40 cellular contexts compared by ENCODE assay signal in genomic region chr1:156756355-156756754, GRCh38.
"Had no signal": no experiment of that assay in that cellular context is flagged by ENCODE, and none has a peak within 500 bp of the region (broad histone marks: within the 10 kb centered on the region; RNA-seq: fewer than 3 reads in every experiment).

No MANE protein-coding gene starts in this region.

- H3K27ac Mint-ChIP-seq: activated naive CD4-positive, alpha-beta T cell treated with anti-CD3 and anti-CD28 coated beads for 36 hours; activated naive CD4-positive, alpha-beta T cell treated with anti-CD3 and anti-CD28 coated beads, Interleukin-2, amount 10 ng/mL, durations not matched to agents 7 days and 5 days; activated naive CD4-positive, alpha-beta T cell treated with anti-CD3 and anti-CD28 coated beads, Interleukin-2, amount 50 U/mL, for 72 hours; activated naive CD8-positive, alpha-beta T cell; activated naive CD8-positive, alpha-beta T cell treated with anti-CD3 and anti-CD28 coated beads for 36 hours; activated naive CD8-positive, alpha-beta T cell treated with anti-CD3 and anti-CD28 coated beads, Interleukin-2, amount 10 ng/mL, durations not matched to agents 7 days and 5 days; activated naive CD8-positive, alpha-beta T cell treated with anti-CD3 and anti-CD28 coated beads, Interleukin-2, amount 50 U/mL, for 24 hours; activated T-cell treated with anti-CD3 and anti-CD28 coated beads, Interleukin-2, amount 50 U/mL, for 24 hours; activated T-cell treated with anti-CD3 and anti-CD28 coated beads, Interleukin-2, amount 50 U/mL, for 72 hours; activated T-helper 1 cell treated with anti-CD3 and anti-CD28 coated beads, Interleukin-12 subunit alpha, Interleukin-12 subunit beta, Interleukin-2, Interleukin-4 antibody, amounts not matched to agents 30 ng/mL and 10 ng/mL and 1 ng/mL, durations not matched to agents 14 hours and 24 hours and 36 hours; activated T-helper 17 cell treated with anti-CD3 and anti-CD28 coated beads, Interleukin-2, amount 50 U/mL, for 72 hours; activated T-helper 2 cell treated with anti-CD3 and anti-CD28 coated beads, Interferon-gamma antibody, Interleukin-2, Interleukin-4, amounts not matched to agents 10 μg/mL and 5 μg/mL and 100 μg/mL, durations not matched to agents 14 hours and 24 hours and 36 hours had no signal

- ATAC-seq: activated naive CD4-positive, alpha-beta T cell treated with anti-CD3 and anti-CD28 coated beads, Interleukin-2, amount 50 U/mL, for 72 hours; activated naive CD8-positive, alpha-beta T cell treated with anti-CD3 and anti-CD28 coated beads, Interleukin-2, amount 50 U/mL, for 24 hours; activated T-cell treated with anti-CD3 and anti-CD28 coated beads, Interleukin-2, amount 50 U/mL, for 4 hours; activated T-cell treated with anti-CD3 and anti-CD28 coated beads, Interleukin-2, amount 50 U/mL, for 72 hours; activated T-helper 17 cell treated with anti-CD3 and anti-CD28 coated beads, Interleukin-2, amount 50 U/mL, for 72 hours; body of pancreas had no signal

- DNase-seq: activated effector memory CD4-positive, alpha-beta T cell treated with anti-CD3 and anti-CD28 coated beads, Interleukin-2, amount 50 U/mL, for 16 hours; activated effector memory CD4-positive, alpha-beta T cell treated with Interleukin-2 at 50 U/mL for 16 hours; activated gamma-delta T cell; activated gamma-delta T cell treated with Interleukin-2 at 50 U/mL for 16 hours; activated naive CD4-positive, alpha-beta T cell; activated naive CD4-positive, alpha-beta T cell treated with anti-CD3 and anti-CD28 coated beads for 36 hours; activated naive CD4-positive, alpha-beta T cell treated with anti-CD3 and anti-CD28 coated beads, Interleukin-2, amount 10 ng/mL, durations not matched to agents 7 days and 5 days; activated naive CD4-positive, alpha-beta T cell treated with anti-CD3 and anti-CD28 coated beads, Interleukin-2, amount 50 U/mL, for 16 hours; activated naive CD4-positive, alpha-beta T cell treated with Interleukin-2 at 50 U/mL for 16 hours; activated naive CD8-positive, alpha-beta T cell treated with anti-CD3 and anti-CD28 coated beads for 36 hours; activated naive CD8-positive, alpha-beta T cell treated with anti-CD3 and anti-CD28 coated beads, Interleukin-2, amount 10 ng/mL, durations not matched to agents 7 days and 5 days; activated naive CD8-positive, alpha-beta T cell treated with anti-CD3 and anti-CD28 coated beads, Interleukin-2, amount 50 U/mL, for 24 hours; activated T-cell treated with anti-CD3 and anti-CD28 coated beads, Interleukin-2, amount 50 U/mL, for 1 hour; activated T-cell treated with anti-CD3 and anti-CD28 coated beads, Interleukin-2, amount 50 U/mL, for 24 hours; activated T-cell treated with anti-CD3 and anti-CD28 coated beads, Interleukin-2, amount 50 U/mL, for 4 hours; activated T-cell treated with anti-CD3 and anti-CD28 coated beads, Interleukin-2, amount 50 U/mL, for 48 hours; activated T-cell treated with anti-CD3 and anti-CD28 coated beads, Interleukin-2, amount 50 U/mL, for 72 hours; amniotic stem cell; amygdala; anterior cingulate cortex; aorta; body of pancreas; brain microvascular endothelial cell; caudate nucleus; central memory CD4-positive, alpha-beta T cell; cerebellar nuclear complex had no signal

- H3K27ac ChIP-seq: adrenal gland, ascending aorta, body of pancreas, brain microvascular endothelial cell, breast epithelium, cardiac muscle cell had no signal

- FAIRE-seq: astrocyte, bronchial epithelial cell had no signal

- H3K4me3 ChIP-seq: adrenal gland, ascending aorta, body of pancreas, breast epithelium, cardiac muscle cell had no signal

- H3K9me3 Mint-ChIP-seq: activated naive CD4-positive, alpha-beta T cell treated with anti-CD3 and anti-CD28 coated beads for 36 hours; activated naive CD4-positive, alpha-beta T cell treated with anti-CD3 and anti-CD28 coated beads, Interleukin-2, amount 10 ng/mL, durations not matched to agents 7 days and 5 days; activated naive CD4-positive, alpha-beta T cell treated with anti-CD3 and anti-CD28 coated beads, Interleukin-2, amount 50 U/mL, for 24 hours; activated naive CD4-positive, alpha-beta T cell treated with anti-CD3 and anti-CD28 coated beads, Interleukin-2, amount 50 U/mL, for 72 hours; activated naive CD8-positive, alpha-beta T cell treated with anti-CD3 and anti-CD28 coated beads for 36 hours; activated naive CD8-positive, alpha-beta T cell treated with anti-CD3 and anti-CD28 coated beads, Interleukin-2, amount 10 ng/mL, durations not matched to agents 7 days and 5 days; activated naive CD8-positive, alpha-beta T cell treated with anti-CD3 and anti-CD28 coated beads, Interleukin-2, amount 50 U/mL, for 24 hours; activated T-cell treated with anti-CD3 and anti-CD28 coated beads, Interleukin-2, amount 50 U/mL, for 24 hours; activated T-cell treated with anti-CD3 and anti-CD28 coated beads, Interleukin-2, amount 50 U/mL, for 4 hours; activated T-cell treated with anti-CD3 and anti-CD28 coated beads, Interleukin-2, amount 50 U/mL, for 72 hours; activated T-helper 1 cell treated with anti-CD3 and anti-CD28 coated beads, Interleukin-12 subunit alpha, Interleukin-12 subunit beta, Interleukin-2, Interleukin-4 antibody, amounts not matched to agents 30 ng/mL and 10 ng/mL and 1 ng/mL, durations not matched to agents 14 hours and 24 hours and 36 hours; activated T-helper 17 cell treated with anti-CD3 and anti-CD28 coated beads, Interleukin-2, amount 50 U/mL, for 72 hours; activated T-helper 2 cell treated with anti-CD3 and anti-CD28 coated beads, Interferon-gamma antibody, Interleukin-2, Interleukin-4, amounts not matched to agents 10 μg/mL and 5 μg/mL and 100 μg/mL, durations not matched to agents 14 hours and 24 hours and 36 hours; brain; central memory CD8-positive, alpha-beta T cell had no signal

- H3K9me3 ChIP-seq: adrenal gland, ascending aorta, body of pancreas, breast epithelium had no signal

- H3K36me3 ChIP-seq: adrenal gland, ascending aorta, brain microvascular endothelial cell, breast epithelium, cardiac muscle cell had no signal

- H3K27me3 Mint-ChIP-seq: activated naive CD4-positive, alpha-beta T cell treated with anti-CD3 and anti-CD28 coated beads, Interleukin-2, amount 10 ng/mL, durations not matched to agents 7 days and 5 days; activated naive CD4-positive, alpha-beta T cell treated with anti-CD3 and anti-CD28 coated beads, Interleukin-2, amount 50 U/mL, for 24 hours; activated naive CD8-positive, alpha-beta T cell; activated naive CD8-positive, alpha-beta T cell treated with anti-CD3 and anti-CD28 coated beads for 36 hours; activated naive CD8-positive, alpha-beta T cell treated with anti-CD3 and anti-CD28 coated beads, Interleukin-2, amount 10 ng/mL, durations not matched to agents 7 days and 5 days; activated naive CD8-positive, alpha-beta T cell treated with anti-CD3 and anti-CD28 coated beads, Interleukin-2, amount 50 U/mL, for 24 hours; activated T-cell treated with anti-CD3 and anti-CD28 coated beads, Interleukin-2, amount 50 U/mL, for 24 hours; activated T-helper 17 cell treated with anti-CD3 and anti-CD28 coated beads, Interleukin-2, amount 50 U/mL, for 72 hours; central memory CD8-positive, alpha-beta T cell had no signal

- H3K27me3 ChIP-seq: adrenal gland, ascending aorta, body of pancreas, brain microvascular endothelial cell, breast epithelium, cardiac muscle cell had no signal

- H3K4me3 Mint-ChIP-seq: activated naive CD4-positive, alpha-beta T cell treated with anti-CD3 and anti-CD28 coated beads for 36 hours; activated naive CD4-positive, alpha-beta T cell treated with anti-CD3 and anti-CD28 coated beads, Interleukin-2, amount 10 ng/mL, durations not matched to agents 7 days and 5 days; activated naive CD4-positive, alpha-beta T cell treated with anti-CD3 and anti-CD28 coated beads, Interleukin-2, amount 50 U/mL, for 24 hours; activated naive CD8-positive, alpha-beta T cell; activated naive CD8-positive, alpha-beta T cell treated with anti-CD3 and anti-CD28 coated beads for 36 hours; activated naive CD8-positive, alpha-beta T cell treated with anti-CD3 and anti-CD28 coated beads, Interleukin-2, amount 10 ng/mL, durations not matched to agents 7 days and 5 days; activated naive CD8-positive, alpha-beta T cell treated with anti-CD3 and anti-CD28 coated beads, Interleukin-2, amount 50 U/mL, for 24 hours; activated T-cell treated with anti-CD3 and anti-CD28 coated beads, Interleukin-2, amount 50 U/mL, for 24 hours; activated T-cell treated with anti-CD3 and anti-CD28 coated beads, Interleukin-2, amount 50 U/mL, for 4 hours; activated T-cell treated with anti-CD3 and anti-CD28 coated beads, Interleukin-2, amount 50 U/mL, for 72 hours; activated T-helper 1 cell treated with anti-CD3 and anti-CD28 coated beads, Interleukin-12 subunit alpha, Interleukin-12 subunit beta, Interleukin-2, Interleukin-4 antibody, amounts not matched to agents 30 ng/mL and 10 ng/mL and 1 ng/mL, durations not matched to agents 14 hours and 24 hours and 36 hours; activated T-helper 17 cell treated with anti-CD3 and anti-CD28 coated beads, Interleukin-2, amount 50 U/mL, for 72 hours; brain; central memory CD8-positive, alpha-beta T cell had no signal

- H3K36me3 Mint-ChIP-seq: activated naive CD4-positive, alpha-beta T cell treated with anti-CD3 and anti-CD28 coated beads, Interleukin-2, amount 50 U/mL, for 24 hours; activated naive CD4-positive, alpha-beta T cell treated with anti-CD3 and anti-CD28 coated beads, Interleukin-2, amount 50 U/mL, for 72 hours; activated naive CD8-positive, alpha-beta T cell; activated naive CD8-positive, alpha-beta T cell treated with anti-CD3 and anti-CD28 coated beads for 36 hours; brain had no signal
